ENCODE assay signal across 26 cellular contexts in the genomic region with DNA sequence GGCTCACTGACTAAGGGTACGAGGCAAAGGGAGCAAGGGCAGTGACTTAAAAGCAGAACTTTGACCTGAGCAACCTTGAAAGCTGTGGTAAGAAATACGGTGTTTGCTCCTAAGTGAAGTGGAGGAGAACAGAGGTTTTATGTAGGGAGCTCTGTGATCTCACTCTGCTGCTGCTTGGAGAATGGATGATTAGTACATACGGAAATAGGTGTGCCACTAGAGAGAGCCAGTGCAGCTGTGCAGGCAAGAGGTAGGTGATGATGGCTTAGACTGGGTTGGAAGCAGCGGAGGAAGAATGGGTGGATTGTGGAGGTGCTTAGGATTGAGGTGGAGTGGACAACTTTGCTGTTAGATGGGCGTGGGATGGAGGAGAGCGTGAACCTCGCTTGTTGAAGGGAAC.
DNase-seq lines count a peak whose midpoint lies in the region; ATAC-seq and TF ChIP-seq lines count a peak whose summit lies in the region.
"Had no signal": no experiment of that assay in that cellular context is flagged by ENCODE, and none has a peak within 500 bp of the region (broad histone marks: within the 10 kb centered on the region; RNA-seq: fewer than 3 reads in every experiment).

No MANE protein-coding gene starts in this region.

- H3K4me3 Mint-ChIP-seq in activated T-cell treated with anti-CD3 and anti-CD28 coated beads, Interleukin-2, amount 50 U/mL, for 24 hours, result no peak overlapping the region
- no peak overlapping the region for H3K4me3 Mint-ChIP-seq in brain
- H3K4me3 Mint-ChIP-seq in stimulated activated memory B cell treated with anti-CD40 and anti-IgM and Interleukin-4, amounts not matched to agents 10 μg/mL and 1 μg/mL and 100 μg/mL, for 72 hours, result no peak overlapping the region
- H3K4me3 Mint-ChIP-seq: activated B cell treated with CpG ODN at 0.5 μM for 24 hours; activated CD4-positive, alpha-beta memory T cell treated with anti-CD3 and anti-CD28 coated beads for 36 hours; B cell had no signal

- TF ChIP-seq CTCF in brain (conservative IDR thresholded peaks at IDR 0.05), result no peak

- H3K27me3 Mint-ChIP-seq in activated T-cell treated with anti-CD3 and anti-CD28 coated beads, Interleukin-2, amount 50 U/mL, for 24 hours, result no peaks in the 10 kb centered on the region
- H3K27me3 Mint-ChIP-seq in brain, result no peaks in the 10 kb centered on the region
- no peaks in the 10 kb centered on the region for H3K27me3 Mint-ChIP-seq in stimulated activated memory B cell treated with anti-CD40 and anti-IgM and Interleukin-4, amounts not matched to agents 10 μg/mL and 1 μg/mL and 100 μg/mL, for 72 hours
- H3K27me3 Mint-ChIP-seq: activated B cell treated with CpG ODN at 0.5 μM for 24 hours; activated CD4-positive, alpha-beta memory T cell treated with anti-CD3 and anti-CD28 coated beads for 36 hours; B cell had no signal

- no peak for ATAC-seq in stimulated activated memory B cell treated with anti-CD40 and anti-IgM and Interleukin-4, amounts not matched to agents 10 μg/mL and 1 μg/mL and 100 μg/mL, for 72 hours
- ATAC-seq: A549, body of pancreas, heart right ventricle had no signal

- H3K4me1 Mint-ChIP-seq in activated T-cell treated with anti-CD3 and anti-CD28 coated beads, Interleukin-2, amount 50 U/mL, for 24 hours (ENCODE audit: low read depth), result peaks cover 33% of the 10 kb centered on the region
- peaks cover 36% of the 10 kb centered on the region for H3K4me1 Mint-ChIP-seq in brain
- peaks cover 50% of the 10 kb centered on the region for H3K4me1 Mint-ChIP-seq in stimulated activated memory B cell treated with anti-CD40 and anti-IgM and Interleukin-4, amounts not matched to agents 10 μg/mL and 1 μg/mL and 100 μg/mL, for 72 hours

- peak overlapping the region; percentile 4 for H3K27ac Mint-ChIP-seq in activated T-cell treated with anti-CD3 and anti-CD28 coated beads, Interleukin-2, amount 50 U/mL, for 24 hours
- H3K27ac Mint-ChIP-seq in brain, result peak overlapping the region in 3 of 5 experiments; percentile 4 to 20 (median 18)
- peak overlapping the region; percentile 2 for H3K27ac Mint-ChIP-seq in stimulated activated memory B cell treated with anti-CD40 and anti-IgM and Interleukin-4, amounts not matched to agents 10 μg/mL and 1 μg/mL and 100 μg/mL, for 72 hours
- H3K27ac Mint-ChIP-seq: activated CD4-positive, alpha-beta memory T cell treated with anti-CD3 and anti-CD28 coated beads for 36 hours had no signal

- DNase-seq in activated T-cell treated with anti-CD3 and anti-CD28 coated beads, Interleukin-2, amount 50 U/mL, for 24 hours, result peak; percentile 3
- DNase-seq in activated T-cell treated with anti-CD3 and anti-CD28 coated beads, Interleukin-2, amount 50 U/mL, for 1 hour, result no peak
- DNase-seq in mesenteric fat pad (ENCODE audit: low spot score), result peak; percentile 11
- no peak for DNase-seq in NCI-H2227 (lab: John Stamatoyannopoulos, UW; ENCODE audit: unreplicated experiment)
- no peak for DNase-seq in NCI-H1694 (lab: John Stamatoyannopoulos, UW)
- DNase-seq in EL, result no peak
- DNase-seq: activated B cell treated with CpG ODN at 0.5 μM for 24 hours; activated CD4-positive, alpha-beta memory T cell treated with anti-CD3 and anti-CD28 coated beads for 36 hours; activated naive CD4-positive, alpha-beta T cell treated with Interleukin-2 at 50 U/mL for 16 hours; body of pancreas; DMS53; erythroblast; GF-D8; H7; heart right ventricle; KBM-7; kidney glomerular epithelial cell; NCI-H1417; NCI-H2081 treated with DMSO at 0.1 percent for 48 hours; NCI-H748 treated with DMSO at 0.1 percent for 48 hours; SW 1271; transverse colon had no signal

- H3K9me3 Mint-ChIP-seq in activated T-cell treated with anti-CD3 and anti-CD28 coated beads, Interleukin-2, amount 50 U/mL, for 24 hours, result no peaks in the 10 kb centered on the region
- H3K9me3 Mint-ChIP-seq in brain, result peaks cover 0 to 11% (median 3%) of the 10 kb centered on the region in 5 experiments
- no peaks in the 10 kb centered on the region for H3K9me3 Mint-ChIP-seq in stimulated activated memory B cell treated with anti-CD40 and anti-IgM and Interleukin-4, amounts not matched to agents 10 μg/mL and 1 μg/mL and 100 μg/mL, for 72 hours
- H3K9me3 Mint-ChIP-seq: activated B cell treated with CpG ODN at 0.5 μM for 24 hours; activated CD4-positive, alpha-beta memory T cell treated with anti-CD3 and anti-CD28 coated beads for 36 hours had no signal

- peaks cover 18% of the 10 kb centered on the region for H3K36me3 Mint-ChIP-seq in activated T-cell treated with anti-CD3 and anti-CD28 coated beads, Interleukin-2, amount 50 U/mL, for 24 hours (ENCODE audit: low read depth)
- peaks cover 55% of the 10 kb centered on the region for H3K36me3 Mint-ChIP-seq in brain
- H3K36me3 Mint-ChIP-seq in stimulated activated memory B cell treated with anti-CD40 and anti-IgM and Interleukin-4, amounts not matched to agents 10 μg/mL and 1 μg/mL and 100 μg/mL, for 72 hours, result peaks cover 17% of the 10 kb centered on the region

Comparison
In these comparisons a context has a peak if more than half of its experiments do, and no peak if none do; other contexts are left out.
1. DNase-seq: peak in activated T-cell treated with anti-CD3 and anti-CD28 coated beads, Interleukin-2, amount 50 U/mL, for 24 hours (single experiment) and mesenteric fat pad (single experiment); none in activated T-cell treated with anti-CD3 and anti-CD28 coated beads, Interleukin-2, amount 50 U/mL, for 1 hour (single experiment), NCI-H2227 (single experiment), NCI-H1694 (single experiment) and EL (single experiment).
2. Peak in every context shown above with its lines, with median percentiles within 50 percentile points of each other: H3K27ac Mint-ChIP-seq.